In genomic region chr17:6303664-6304063, GRCh38 we compare ENCODE assay signal across 11 cellular contexts.
DNase-seq lines count a peak whose midpoint lies in the region; TF ChIP-seq lines count a peak whose summit lies in the region.
"Had no signal": no experiment of that assay in that cellular context is flagged by ENCODE, and none has a peak within 500 bp of the region (broad histone marks: within the 10 kb centered on the region; RNA-seq: fewer than 3 reads in every experiment).

No MANE protein-coding gene starts in this region.

- no peaks in the 10 kb centered on the region for H3K27me3 ChIP-seq in brain microvascular endothelial cell (replicated peaks)
- H3K27me3 ChIP-seq in neural cell (ENCODE audit: insufficient read depth, low read depth, low read length), result no peaks in the 10 kb centered on the region

- no peaks in the 10 kb centered on the region for H4K20me1 ChIP-seq in neural cell (ENCODE audit: insufficient read depth)

- no peak overlapping the region for H3K9ac ChIP-seq in neural cell (ENCODE audit: low read length)

- H3K9me3 ChIP-seq in neural cell (ENCODE audit: low read length), result no peaks in the 10 kb centered on the region

- no peaks in the 10 kb centered on the region for H3K36me3 ChIP-seq in brain microvascular endothelial cell (replicated peaks)
- no peaks in the 10 kb centered on the region for H3K36me3 ChIP-seq in neural cell (ENCODE audit: insufficient read depth, low read length)

- no peak overlapping the region for H2AFZ ChIP-seq in neural cell (ENCODE audit: low read depth, low read length)

- DNase-seq in activated CD4-positive, alpha-beta T cell treated with anti-CD3 and anti-CD28 coated beads for 48 hours, result peak; percentile 27
- DNase-seq in activated CD4-positive, alpha-beta T cell treated with anti-CD3 and anti-CD28 coated beads for 4 hours, result no peak
- peak; percentile 3 for DNase-seq in NAMALWA (ENCODE audit: low spot score)
- peak; percentile 6 for DNase-seq in brain microvascular endothelial cell
- no peak for DNase-seq in activated CD8-positive, alpha-beta memory T cell treated with anti-CD3 and anti-CD28 coated beads for 24 hours
- DNase-seq in KG1 (lab: John Stamatoyannopoulos, UW), result no peak
- DNase-seq in NCI-H1694 treated with DMSO at 0.1 percent for 48 hours (lab: John Stamatoyannopoulos, UW), result no peak
- DNase-seq: AML-193; effector CD4-positive, alpha-beta T cell; NCI-H510A had no signal

- no peak for TF ChIP-seq RAD21 in neural cell (conservative IDR thresholded peaks at IDR 0.05)

- no peak overlapping the region for H3K4me2 ChIP-seq in neural cell (ENCODE audit: low read length)

- H3K9me2 ChIP-seq in neural cell (ENCODE audit: insufficient read depth, low read length), result no peaks in the 10 kb centered on the region

- H3K4me3 ChIP-seq in brain microvascular endothelial cell (ENCODE audit: low read depth, low read length), result no peak overlapping the region
- no peak overlapping the region for H3K4me3 ChIP-seq in neural cell (ENCODE audit: low read length)

- no peaks in the 10 kb centered on the region for H3F3A ChIP-seq in neural cell (ENCODE audit: insufficient read depth, low read length, poor library complexity, severe bottlenecking)

- TF ChIP-seq EP300 in neural cell (conservative IDR thresholded peaks at IDR 0.05; ENCODE audit: poor library complexity, severe bottlenecking), result no peak

- in situ Hi-C loops in brain microvascular endothelial cell (cut with HindIII; ENCODE audit: low pct_ligation_motif_present, low sequenced_read_pairs), result no loop called here

- TF ChIP-seq CTCF in brain microvascular endothelial cell (IDR thresholded peaks at IDR 0.05; ENCODE audit: low read depth, low read length, missing control alignments) (no peak), neural cell (IDR thresholded peaks at IDR 0.05; ENCODE audit: poor library complexity, severe bottlenecking) (no peak)

- no peaks in the 10 kb centered on the region for H3K79me2 ChIP-seq in neural cell (replicated peaks; ENCODE audit: insufficient read depth, low read length)

- no peak overlapping the region for H3K27ac ChIP-seq in brain microvascular endothelial cell
- H3K27ac ChIP-seq in neural cell (ENCODE audit: low read length), result no peak overlapping the region

TF ChIP-seq in neural cell, 6 proteins besides CTCF, POLR2A, EP300 and RAD21:
- TF ChIP-seq POLR2AphosphoS5 (IDR thresholded peaks at IDR 0.05), result no peak
- no peak for TF ChIP-seq SMC3 (conservative IDR thresholded peaks at IDR 0.05; ENCODE audit: poor library complexity)
- no peak for TF ChIP-seq EZH2 (IDR thresholded peaks at IDR 0.05; ENCODE audit: borderline replicate concordance, insufficient read depth, low read length, poor library complexity, severe bottlenecking)
- no peak for TF ChIP-seq TAF1 (IDR thresholded peaks at IDR 0.05; ENCODE audit: low read depth)
- TF ChIP-seq MXI1 (conservative IDR thresholded peaks at IDR 0.05; ENCODE audit: poor library complexity, severe bottlenecking), result no peak
- TF ChIP-seq, protein P1, sequence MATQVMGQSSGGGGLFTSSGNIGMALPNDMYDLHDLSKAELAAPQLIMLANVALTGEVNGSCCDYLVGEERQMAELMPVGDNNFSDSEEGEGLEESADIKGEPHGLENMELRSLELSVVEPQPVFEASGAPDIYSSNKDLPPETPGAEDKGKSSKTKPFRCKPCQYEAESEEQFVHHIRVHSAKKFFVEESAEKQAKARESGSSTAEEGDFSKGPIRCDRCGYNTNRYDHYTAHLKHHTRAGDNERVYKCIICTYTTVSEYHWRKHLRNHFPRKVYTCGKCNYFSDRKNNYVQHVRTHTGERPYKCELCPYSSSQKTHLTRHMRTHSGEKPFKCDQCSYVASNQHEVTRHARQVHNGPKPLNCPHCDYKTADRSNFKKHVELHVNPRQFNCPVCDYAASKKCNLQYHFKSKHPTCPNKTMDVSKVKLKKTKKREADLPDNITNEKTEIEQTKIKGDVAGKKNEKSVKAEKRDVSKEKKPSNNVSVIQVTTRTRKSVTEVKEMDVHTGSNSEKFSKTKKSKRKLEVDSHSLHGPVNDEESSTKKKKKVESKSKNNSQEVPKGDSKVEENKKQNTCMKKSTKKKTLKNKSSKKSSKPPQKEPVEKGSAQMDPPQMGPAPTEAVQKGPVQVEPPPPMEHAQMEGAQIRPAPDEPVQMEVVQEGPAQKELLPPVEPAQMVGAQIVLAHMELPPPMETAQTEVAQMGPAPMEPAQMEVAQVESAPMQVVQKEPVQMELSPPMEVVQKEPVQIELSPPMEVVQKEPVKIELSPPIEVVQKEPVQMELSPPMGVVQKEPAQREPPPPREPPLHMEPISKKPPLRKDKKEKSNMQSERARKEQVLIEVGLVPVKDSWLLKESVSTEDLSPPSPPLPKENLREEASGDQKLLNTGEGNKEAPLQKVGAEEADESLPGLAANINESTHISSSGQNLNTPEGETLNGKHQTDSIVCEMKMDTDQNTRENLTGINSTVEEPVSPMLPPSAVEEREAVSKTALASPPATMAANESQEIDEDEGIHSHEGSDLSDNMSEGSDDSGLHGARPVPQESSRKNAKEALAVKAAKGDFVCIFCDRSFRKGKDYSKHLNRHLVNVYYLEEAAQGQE (IDR thresholded peaks at IDR 0.05; ENCODE audit: borderline replicate concordance), result peak; percentile 46

Comparison
In these comparisons a context has a peak if more than half of its experiments do, and no peak if none do; other contexts are left out.
1. DNase-seq: peak in activated CD4-positive, alpha-beta T cell treated with anti-CD3 and anti-CD28 coated beads for 48 hours (single experiment), NAMALWA (single experiment) and brain microvascular endothelial cell (single experiment); none in activated CD4-positive, alpha-beta T cell treated with anti-CD3 and anti-CD28 coated beads for 4 hours (0 of 2), activated CD8-positive, alpha-beta memory T cell treated with anti-CD3 and anti-CD28 coated beads for 24 hours (single experiment), KG1 (single experiment) and NCI-H1694 treated with DMSO at 0.1 percent for 48 hours (single experiment).